1 cellular context compared by ENCODE assay signal in genomic region chr3:100401674-100402036, GRCh38.
TF ChIP-seq lines count a peak whose summit lies in the region.

No MANE protein-coding gene starts in this region.

TF ChIP-seq in HEK293, 187 proteins besides CTCF, POLR2A, EP300 and RAD21 (continued from another document):
- TF ChIP-seq HOXD13 (CRISPR knock-in tag; IDR thresholded peaks at IDR 0.05; ENCODE audit: borderline replicate concordance) (no peak), ZNF48 (tag by site-specific recombination; IDR thresholded peaks at IDR 0.05) (no peak), HOXA7 (CRISPR knock-in tag; IDR thresholded peaks at IDR 0.05; ENCODE audit: borderline replicate concordance) (no peak), PRDM2 (tag by site-specific recombination; IDR thresholded peaks at IDR 0.05; ENCODE audit: borderline replicate concordance) (no peak), ZNF146 (tag by site-specific recombination; IDR thresholded peaks at IDR 0.05) (no peak), GLIS1 (tag by site-specific recombination; IDR thresholded peaks at IDR 0.05) (peak; percentile 71), ZFP41 (tag by site-specific recombination; IDR thresholded peaks at IDR 0.05; ENCODE audit: borderline replicate concordance) (no peak), PATZ1 (tag by site-specific recombination; IDR thresholded peaks at IDR 0.05) (no peak), ZNF16 (tag by site-specific recombination; IDR thresholded peaks at IDR 0.05; ENCODE audit: low read depth) (no peak), PRDM10 (tag by site-specific recombination; IDR thresholded peaks at IDR 0.05) (peak; percentile 33; the same call in 1 of the 2 replicates), REST (tag by site-specific recombination; IDR thresholded peaks at IDR 0.05) (no peak), ZNF600 (tag by site-specific recombination; IDR thresholded peaks at IDR 0.05) (peak; percentile 34; the same call in 1 of the 2 replicates), ZNF366 (tag by site-specific recombination; conservative IDR thresholded peaks at IDR 0.05) (no peak), ZNF76 (tag by site-specific recombination; IDR thresholded peaks at IDR 0.05; ENCODE audit: borderline replicate concordance, low read depth) (no peak), ZNF24 (tag by site-specific recombination; IDR thresholded peaks at IDR 0.05) (0 out of 2 replicates have a peak, but pooled peaks have one; percentile 20), BCL11A (tag by site-specific recombination; IDR thresholded peaks at IDR 0.05; ENCODE audit: low read depth) (no peak), GLI4 (tag by site-specific recombination; IDR thresholded peaks at IDR 0.05) (no peak), ZSCAN18 (tag by site-specific recombination; IDR thresholded peaks at IDR 0.05) (no peak), ZNF510 (tag by site-specific recombination; IDR thresholded peaks at IDR 0.05; ENCODE audit: insufficient replicate concordance) (no peak), ZNF837 (tag by site-specific recombination; IDR thresholded peaks at IDR 0.05) (no peak), ZNF184 (tag by site-specific recombination; IDR thresholded peaks at IDR 0.05) (no peak), ZNF580 (tag by site-specific recombination; IDR thresholded peaks at IDR 0.05) (no peak), ZNF202 (tag by site-specific recombination; IDR thresholded peaks at IDR 0.05; ENCODE audit: borderline replicate concordance) (no peak)
